ENCODE assay signal across 20 cellular contexts in genomic region chr10:86659161-86659691, GRCh38. TPM values are rescaled to one million over a fixed set of nuclear protein-coding genes. Genes with fewer than 3 reads are reported as not detected.
DNase-seq lines count a peak whose midpoint lies in the region; ATAC-seq, FAIRE-seq and TF ChIP-seq lines count a peak whose summit lies in the region.
"Had no signal": no experiment of that assay in that cellular context is flagged by ENCODE, and none has a peak within 500 bp of the region (broad histone marks: within the 10 kb centered on the region; RNA-seq: fewer than 3 reads in every experiment).

No MANE protein-coding gene starts in this region.

- H3K36me3 Mint-ChIP-seq in chondrocyte (ENCODE audit: low read depth) (no peaks in the 10 kb centered on the region), progenitor cell of endocrine pancreas (ENCODE audit: insufficient read depth) (no peaks in the 10 kb centered on the region)
- no peaks in the 10 kb centered on the region for H3K36me3 Mint-ChIP-seq in CD8-positive, alpha-beta T cell

- peak; percentile 41 for DNase-seq in H7
- DNase-seq in chondrocyte (ENCODE audit: low spot score), result peak; percentile 76
- DNase-seq in kidney, result peak; percentile 58
- DNase-seq in posterior vena cava (ENCODE audit: low spot score), result peak; percentile 61
- no peak for DNase-seq in HUDEP-2 (lab: John Stamatoyannopoulos, UW; ENCODE audit: unreplicated experiment in 76 of 76)
- no peak for DNase-seq in CD8-positive, alpha-beta T cell
- DNase-seq in progenitor cell of endocrine pancreas (ENCODE audit: low spot score, unreplicated experiment), result no peak
- DNase-seq in NCI-H2196 (lab: John Stamatoyannopoulos, UW; ENCODE audit: unreplicated experiment), result no peak
- DNase-seq: GDM1, GM23248, KBM-7, NCI-H1436, NCI-H2029, NCI-H2171 treated with DMSO at 0.1 percent for 48 hours, NCI-H748 treated with DMSO at 0.1 percent for 48 hours, OCI-M1, RPMI8226 had no signal

- H3K27me3 Mint-ChIP-seq in chondrocyte (ENCODE audit: low read depth) (no peaks in the 10 kb centered on the region), progenitor cell of endocrine pancreas (peaks cover 6% of the 10 kb centered on the region)
- no peaks in the 10 kb centered on the region for H3K27me3 Mint-ChIP-seq in CD8-positive, alpha-beta T cell (ENCODE audit: low read depth)

- intact Hi-C loops in kidney (cut with DNase I) (no loop called here), posterior vena cava (cut with DNase I) (no loop called here)
- intact Hi-C loops in CD8-positive, alpha-beta T cell (cut with DNase I, micrococcal nuclease), result no loop called here

- H3K9me3 Mint-ChIP-seq in chondrocyte (ENCODE audit: low read depth) (no peaks in the 10 kb centered on the region), progenitor cell of endocrine pancreas (ENCODE audit: low read depth) (no peaks in the 10 kb centered on the region)
- H3K9me3 Mint-ChIP-seq in CD8-positive, alpha-beta T cell, result no peaks in the 10 kb centered on the region

- H3K9me3 ChIP-seq in kidney (ENCODE audit: control insufficient read depth in 1 of 2, low read length in 2 of 2), result no peaks in the 10 kb centered on the region
- no peaks in the 10 kb centered on the region for H3K9me3 ChIP-seq in CD8-positive, alpha-beta T cell (ENCODE audit: low read length)

- no peak for ATAC-seq in CD8-positive, alpha-beta T cell
- ATAC-seq: GM12878 had no signal

- peaks cover 9% of the 10 kb centered on the region for H3K4me1 Mint-ChIP-seq in chondrocyte (ENCODE audit: low read depth)
- H3K4me1 Mint-ChIP-seq in CD8-positive, alpha-beta T cell (ENCODE audit: low read depth), result no peaks in the 10 kb centered on the region
- peaks cover 3% of the 10 kb centered on the region for H3K4me1 Mint-ChIP-seq in progenitor cell of endocrine pancreas (ENCODE audit: low read depth)

- POLR2A ChIA-PET in CD8-positive, alpha-beta T cell (lab: Charles Lee), result no interaction called here

- CTCF ChIA-PET in CD8-positive, alpha-beta T cell (lab: Charles Lee), result no interaction called here

- no peaks in the 10 kb centered on the region; the same call in 1 of the 2 replicates for H3K27me3 ChIP-seq in H7 (ENCODE audit: control insufficient read depth, insufficient read depth, low read length)
- H3K27me3 ChIP-seq in CD8-positive, alpha-beta T cell (ENCODE audit: insufficient read depth, low read length), result no peaks in the 10 kb centered on the region

- H3K27ac ChIP-seq in kidney (ENCODE audit: low read depth in 2 of 2, low read length in 2 of 2), result no peak overlapping the region
- no peak overlapping the region for H3K27ac ChIP-seq in CD8-positive, alpha-beta T cell (ENCODE audit: low read depth, low read length)
- H3K27ac ChIP-seq: GM23248 had no signal

- H3K4me3 ChIP-seq in H7 (ENCODE audit: insufficient read depth, low read depth, low read length) (no peak overlapping the region), kidney (ENCODE audit: low read length in 2 of 2) (no peak overlapping the region)
- H3K4me3 ChIP-seq in CD8-positive, alpha-beta T cell (ENCODE audit: low read depth, low read length), result no peak overlapping the region
- H3K4me3 ChIP-seq: GM12878, GM23248 had no signal

- TF ChIP-seq CTCF in chondrocyte (IDR thresholded peaks at IDR 0.05) (no peak), kidney (IDR thresholded peaks at IDR 0.05; ENCODE audit: borderline replicate concordance, extremely low read depth, insufficient read depth) (no peak), progenitor cell of endocrine pancreas (IDR thresholded peaks at IDR 0.05; ENCODE audit: unreplicated experiment) (no peak)
- no peak for TF ChIP-seq CTCF in CD8-positive, alpha-beta T cell (IDR thresholded peaks at IDR 0.05)

- no peak overlapping the region for H3K4me3 Mint-ChIP-seq in chondrocyte (ENCODE audit: unreplicated experiment)
- no peak overlapping the region for H3K4me3 Mint-ChIP-seq in CD8-positive, alpha-beta T cell
- H3K4me3 Mint-ChIP-seq in progenitor cell of endocrine pancreas (ENCODE audit: low read depth), result no peak overlapping the region

- FAIRE-seq in kidney (lab: Jason Lieb, UNC), result no peak
- FAIRE-seq: GM12878 had no signal

- no peaks in the 10 kb centered on the region for H3K4me1 ChIP-seq in kidney (ENCODE audit: control insufficient read depth in 1 of 2, insufficient read depth in 1 of 2, low read depth in 1 of 2, low read length in 2 of 2)
- no peaks in the 10 kb centered on the region for H3K4me1 ChIP-seq in CD8-positive, alpha-beta T cell (ENCODE audit: insufficient read depth, low read length)

- H3K36me3 ChIP-seq in H7 (replicated peaks; ENCODE audit: control insufficient read depth, insufficient read depth, low read length), result no peaks in the 10 kb centered on the region
- H3K36me3 ChIP-seq in kidney (ENCODE audit: control insufficient read depth in 1 of 2, insufficient read depth in 2 of 2, low read length in 2 of 2), result no peaks in the 10 kb centered on the region
- H3K36me3 ChIP-seq in CD8-positive, alpha-beta T cell (ENCODE audit: insufficient read depth, low read length), result no peaks in the 10 kb centered on the region

- no peak overlapping the region for H3K27ac Mint-ChIP-seq in chondrocyte (ENCODE audit: unreplicated experiment)
- H3K27ac Mint-ChIP-seq in CD8-positive, alpha-beta T cell, result no peak overlapping the region
- H3K27ac Mint-ChIP-seq in progenitor cell of endocrine pancreas, result no peak overlapping the region

- H3K9ac ChIP-seq in kidney (ENCODE audit: low read length in 2 of 2), result no peak overlapping the region
- H3K9ac ChIP-seq: GM23248 had no signal

RNA-seq across cellular contexts. Expression of gene OPN4, which starts 4.9 kb away (rescaled TPM):
- total RNA-seq in H7 (2014; rRNA removed; shearing (Covaris generic)), result not detected in 2 replicates
- not detected in 3 replicates for total RNA-seq in chondrocyte
- not detected for total RNA-seq in kidney
- not detected for polyA plus RNA-seq in kidney (ENCODE audit: insufficient read depth, low read depth, low replicate concordance)
- total RNA-seq in posterior vena cava, result not detected
- total RNA-seq in CD8-positive, alpha-beta T cell, result not detected
- total RNA-seq in progenitor cell of endocrine pancreas, result not detected in 2 replicates
- total RNA-seq: GM12878, GM23248, NCI-H460 had no signal
- polyA plus RNA-seq: BJ, GM12878, GM23248 had no signal

RNA-seq across cellular contexts. Expression of gene LDB3, which starts 9.1 kb away (rescaled TPM):
- total RNA-seq in H7 (2014; rRNA removed; shearing (Covaris generic)), result 0.03 and 0.30 TPM in 2 replicates
- total RNA-seq in chondrocyte, result 4.0 to 22.7 TPM (median 21.5 TPM) in 3 replicates
- total RNA-seq in kidney, result 7.7 TPM
- 3.3 TPM for polyA plus RNA-seq in kidney (ENCODE audit: insufficient read depth, low read depth, low replicate concordance)
- total RNA-seq in posterior vena cava, result 10 to 100 TPM; 27.9 to 29.3 TPM
- not detected for total RNA-seq in CD8-positive, alpha-beta T cell
- 0.26 and 0.31 TPM in 2 replicates for total RNA-seq in progenitor cell of endocrine pancreas

Comparison
In these comparisons a context has a peak if more than half of its experiments do, and no peak if none do; other contexts are left out.
1. DNase-seq: peak in H7 (single experiment), chondrocyte (single experiment), kidney (single experiment) and posterior vena cava (single experiment); none in HUDEP-2 (0 of 76), CD8-positive, alpha-beta T cell (0 of 7), progenitor cell of endocrine pancreas (single experiment) and NCI-H2196 (single experiment).